1 cellular context compared by ENCODE assay signal in the genomic region with DNA sequence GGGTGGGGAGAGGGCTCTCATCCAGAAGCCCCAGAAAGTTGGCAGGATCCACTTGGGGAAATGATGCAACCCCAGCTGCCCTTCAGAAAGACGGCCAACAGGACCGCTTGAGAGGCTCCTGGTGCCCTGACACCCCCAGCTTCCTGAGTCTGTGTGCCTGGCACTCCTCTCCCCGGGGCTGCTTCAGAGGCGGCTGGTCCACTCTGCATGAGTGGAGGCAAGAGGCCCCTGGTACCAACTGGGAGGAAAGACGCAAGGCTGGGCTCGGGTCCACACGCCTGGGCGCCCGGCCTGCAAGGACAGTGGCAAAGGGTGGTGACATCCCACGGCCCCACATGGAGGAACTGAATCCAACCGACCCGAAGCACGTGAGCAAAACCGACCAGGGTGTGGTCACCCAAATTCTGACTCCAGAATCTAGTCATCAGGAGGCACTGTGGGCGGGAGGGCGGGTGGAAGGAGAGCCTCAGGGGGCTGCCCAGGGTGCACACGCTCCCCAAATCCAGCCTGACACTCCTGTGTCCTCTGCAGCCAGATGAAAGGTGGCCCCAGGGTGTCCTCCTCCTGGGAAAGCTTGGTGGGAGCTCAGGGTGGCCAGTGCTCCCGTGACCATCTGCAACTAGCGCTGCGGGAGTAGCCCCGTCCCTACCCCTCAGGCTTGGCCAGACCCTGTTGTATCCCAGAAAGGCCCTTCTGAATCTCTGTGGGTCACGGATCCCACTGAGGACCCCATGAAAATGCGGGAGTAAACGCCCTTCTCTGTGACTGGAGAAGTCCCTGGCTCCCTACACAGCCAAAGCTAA.
TF ChIP-seq lines count a peak whose summit lies in the region.

No MANE protein-coding gene starts in this region.

TF ChIP-seq in HepG2, 621 proteins besides CTCF, POLR2A, EP300 and RAD21:
- TF ChIP-seq AGO2 (optimal IDR thresholded peaks at IDR 0.05; ENCODE audit: low read depth, low read length) (peak; percentile 25), NCOA1 (CRISPR knock-in tag; IDR thresholded peaks at IDR 0.05) (no peak), RBM39 (IDR thresholded peaks at IDR 0.05; ENCODE audit: low read depth, low read length, poor library complexity, severe bottlenecking) (no peak), ATM (IDR thresholded peaks at IDR 0.05; ENCODE audit: borderline replicate concordance) (no peak)
